Comparison of ENCODE assay signal across 1 cellular context in the genomic region with DNA sequence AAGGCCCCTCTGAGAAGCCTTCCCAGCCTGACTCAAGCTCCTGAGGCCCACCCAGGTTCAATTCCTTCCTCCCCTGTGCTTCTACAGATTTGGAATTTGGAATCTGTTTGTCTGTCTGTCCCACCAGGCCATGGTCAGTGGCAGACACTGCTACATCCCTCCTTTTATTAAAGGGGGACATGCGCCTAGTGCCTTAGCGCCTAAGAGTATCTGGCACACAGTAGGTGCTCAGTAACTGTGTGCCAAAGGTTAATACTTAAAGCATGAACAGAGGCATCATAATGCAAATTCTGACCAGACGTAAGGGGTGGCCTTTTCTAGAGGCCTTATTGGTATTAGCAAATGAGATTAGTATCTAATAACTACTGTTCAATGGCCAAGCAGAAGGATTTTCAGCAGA.
TF ChIP-seq lines count a peak whose summit lies in the region.

No MANE protein-coding gene starts in this region.

TF ChIP-seq in IMR-90, 13 proteins besides CTCF, POLR2A, EP300 and RAD21:
- no peak for TF ChIP-seq RFX5 (IDR thresholded peaks at IDR 0.05; ENCODE audit: low read depth, low read length)
- TF ChIP-seq FOS (IDR thresholded peaks at IDR 0.05; ENCODE audit: low read depth, low read length) = no peak
- no peak for TF ChIP-seq MAZ (IDR thresholded peaks at IDR 0.05; ENCODE audit: borderline replicate concordance, low read depth, low read length)
- TF ChIP-seq MAFK (IDR thresholded peaks at IDR 0.05; ENCODE audit: low read depth, low read length) = no peak
- TF ChIP-seq RCOR1 (IDR thresholded peaks at IDR 0.05; ENCODE audit: insufficient replicate concordance, low read length) = no peak
- TF ChIP-seq CEBPB (IDR thresholded peaks at IDR 0.05; ENCODE audit: low read depth, low read length) = no peak
- TF ChIP-seq CHD1 (IDR thresholded peaks at IDR 0.05; ENCODE audit: low read depth, low read length) = no peak
- no peak for TF ChIP-seq SMC3 (IDR thresholded peaks at IDR 0.05; ENCODE audit: low read depth, low read length)
- TF ChIP-seq MXI1 (IDR thresholded peaks at IDR 0.05; ENCODE audit: borderline replicate concordance, low read depth, low read length) = no peak
- TF ChIP-seq, protein P1, sequence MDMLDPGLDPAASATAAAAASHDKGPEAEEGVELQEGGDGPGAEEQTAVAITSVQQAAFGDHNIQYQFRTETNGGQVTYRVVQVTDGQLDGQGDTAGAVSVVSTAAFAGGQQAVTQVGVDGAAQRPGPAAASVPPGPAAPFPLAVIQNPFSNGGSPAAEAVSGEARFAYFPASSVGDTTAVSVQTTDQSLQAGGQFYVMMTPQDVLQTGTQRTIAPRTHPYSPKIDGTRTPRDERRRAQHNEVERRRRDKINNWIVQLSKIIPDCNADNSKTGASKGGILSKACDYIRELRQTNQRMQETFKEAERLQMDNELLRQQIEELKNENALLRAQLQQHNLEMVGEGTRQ (IDR thresholded peaks at IDR 0.05; ENCODE audit: low read depth, low read length) = no peak
- TF ChIP-seq BHLHE40 (IDR thresholded peaks at IDR 0.05; ENCODE audit: low read depth, low read length) = no peak
- TF ChIP-seq NFE2L2 (IDR thresholded peaks at IDR 0.05; ENCODE audit: low read depth, low read length) = no peak
- TF ChIP-seq ELK1 (IDR thresholded peaks at IDR 0.05; ENCODE audit: borderline replicate concordance, low read depth, low read length) = no peak
